14 cellular contexts compared by ENCODE assay signal in genomic region chr12:46560078-46560477, GRCh38.
A peak's percentile ranks its signal among the peaks of the same experiment; 100 is the strongest.
DNase-seq lines count a peak whose midpoint lies in the region; ATAC-seq and TF ChIP-seq lines count a peak whose summit lies in the region.
"Had no signal": no experiment of that assay in that cellular context is flagged by ENCODE, and none has a peak within 500 bp of the region (broad histone marks: within the 10 kb centered on the region; RNA-seq: fewer than 3 reads in every experiment).

No MANE protein-coding gene starts in this region.

- H3F3A ChIP-seq in MM.1S (ENCODE audit: insufficient read depth, low read length): peaks cover 17% of the 10 kb centered on the region

- H3K9ac ChIP-seq in MM.1S (ENCODE audit: low read length) (no peak overlapping the region), mesenchymal stem cell (ENCODE audit: low read length) (peak overlapping the region; percentile 50)
- H3K9ac ChIP-seq: BLaER1 had no signal

- H3K4me2 ChIP-seq in MM.1S (ENCODE audit: low read depth, low read length) (0 out of 2 replicates have a peak overlapping the region, but pooled peaks have one; percentile 44), mesenchymal stem cell (ENCODE audit: low read length, poor library complexity, severe bottlenecking) (no peak overlapping the region)
- H3K4me2 ChIP-seq: BLaER1 had no signal

- no peak overlapping the region for H2AK5ac ChIP-seq in mesenchymal stem cell (ENCODE audit: low read length, severe bottlenecking)

- H2AFZ ChIP-seq in MM.1S (ENCODE audit: low read length): no peak overlapping the region
- H2AFZ ChIP-seq in mesenchymal stem cell (ENCODE audit: low read depth, low read length): peak overlapping the region; percentile 39

- H3K4me1 Mint-ChIP-seq in activated T-helper 1 cell treated with anti-CD3 and anti-CD28 coated beads, Interleukin-12 subunit alpha, Interleukin-12 subunit beta, Interleukin-2, Interleukin-4 antibody, amounts not matched to agents 30 ng/mL and 10 ng/mL and 1 ng/mL, durations not matched to agents 14 hours and 24 hours and 36 hours (ENCODE audit: low read depth): peaks cover 32% of the 10 kb centered on the region

- H4K20me1 ChIP-seq in MM.1S (ENCODE audit: insufficient read depth, low read length): no peaks in the 10 kb centered on the region
- H4K20me1 ChIP-seq: BLaER1 had no signal

- TF ChIP-seq EP300 in suprapubic skin (IDR thresholded peaks at IDR 0.05): no peak

- H3K4me3 ChIP-seq in MM.1S (ENCODE audit: low read length) (no peak overlapping the region), mesenchymal stem cell (ENCODE audit: insufficient read depth in 1 of 2, low read depth in 1 of 2, low read length in 2 of 2) (no peak overlapping the region), suprapubic skin (no peak overlapping the region)
- H3K4me3 ChIP-seq: BLaER1 had no signal

- TF ChIP-seq CTCF in MM.1S (IDR thresholded peaks at IDR 0.05; ENCODE audit: low read length): no peak
- no peak for TF ChIP-seq CTCF in suprapubic skin (IDR thresholded peaks at IDR 0.05)

- whole genome bisulfite sequencing in mesenchymal stem cell: 95% methylated on average over 2 of the region's 2 CpGs
- 33% methylated on average over 2 of the region's 2 CpGs for WGBS in suprapubic skin

- TF ChIP-seq POLR2A in suprapubic skin (IDR thresholded peaks at IDR 0.05): no peak

- no peak for ATAC-seq in GM18517 (IDR thresholded peaks at IDR 0.05; ENCODE audit: unreplicated experiment)
- ATAC-seq: SK-N-SH treated with all-trans-retinoic acid at 6 μM for 48 hours had no signal

- H3K79me1 ChIP-seq in mesenchymal stem cell (replicated peaks; ENCODE audit: low read length, poor library complexity, severe bottlenecking): peaks cover 3% of the 10 kb centered on the region

- H3K4ac ChIP-seq in mesenchymal stem cell (ENCODE audit: low read depth in 1 of 2, low read length in 2 of 2): no peak overlapping the region

- no peak overlapping the region for H3K23ac ChIP-seq in mesenchymal stem cell (ENCODE audit: low read length in 2 of 2)

- H3K4me3 Mint-ChIP-seq in activated T-helper 1 cell treated with anti-CD3 and anti-CD28 coated beads, Interleukin-12 subunit alpha, Interleukin-12 subunit beta, Interleukin-2, Interleukin-4 antibody, amounts not matched to agents 30 ng/mL and 10 ng/mL and 1 ng/mL, durations not matched to agents 14 hours and 24 hours and 36 hours: no peak overlapping the region

- no peak overlapping the region for H2BK5ac ChIP-seq in mesenchymal stem cell (ENCODE audit: low read depth, low read length, poor library complexity, severe bottlenecking)

- peak overlapping the region; percentile 24 for H3K27ac Mint-ChIP-seq in activated T-helper 1 cell treated with anti-CD3 and anti-CD28 coated beads, Interleukin-12 subunit alpha, Interleukin-12 subunit beta, Interleukin-2, Interleukin-4 antibody, amounts not matched to agents 30 ng/mL and 10 ng/mL and 1 ng/mL, durations not matched to agents 14 hours and 24 hours and 36 hours

- peaks cover 8% of the 10 kb centered on the region for H3K36me3 Mint-ChIP-seq in activated T-helper 1 cell treated with anti-CD3 and anti-CD28 coated beads, Interleukin-12 subunit alpha, Interleukin-12 subunit beta, Interleukin-2, Interleukin-4 antibody, amounts not matched to agents 30 ng/mL and 10 ng/mL and 1 ng/mL, durations not matched to agents 14 hours and 24 hours and 36 hours (ENCODE audit: low read depth)

- H3K14ac ChIP-seq in mesenchymal stem cell (ENCODE audit: low read length in 2 of 2): no peak overlapping the region

- no peak overlapping the region for H2BK15ac ChIP-seq in mesenchymal stem cell (ENCODE audit: low read depth, poor library complexity, severe bottlenecking)

- H3K79me2 ChIP-seq in MM.1S (ENCODE audit: low read length): no peaks in the 10 kb centered on the region

- no peak overlapping the region for H2BK120ac ChIP-seq in mesenchymal stem cell (ENCODE audit: low read depth, low read length)

- no peak overlapping the region for H4K91ac ChIP-seq in mesenchymal stem cell (ENCODE audit: low read length)

- peak overlapping the region in 1 of 2 experiments; percentile 22 for H3K18ac ChIP-seq in mesenchymal stem cell (ENCODE audit: low read depth in 1 of 2, low read length in 2 of 2)

- peaks cover 19% of the 10 kb centered on the region for H3K9me3 Mint-ChIP-seq in activated T-helper 1 cell treated with anti-CD3 and anti-CD28 coated beads, Interleukin-12 subunit alpha, Interleukin-12 subunit beta, Interleukin-2, Interleukin-4 antibody, amounts not matched to agents 30 ng/mL and 10 ng/mL and 1 ng/mL, durations not matched to agents 14 hours and 24 hours and 36 hours

- no peak overlapping the region for H4K8ac ChIP-seq in mesenchymal stem cell (ENCODE audit: low read length)

- no peaks in the 10 kb centered on the region; the same call in 1 of the 2 replicates for H3K9me3 ChIP-seq in MM.1S (replicated peaks; ENCODE audit: insufficient read depth, low read length)
- H3K9me3 ChIP-seq in mesenchymal stem cell (ENCODE audit: control insufficient read depth, low read length): peaks cover 9% of the 10 kb centered on the region
- peaks cover 1% of the 10 kb centered on the region for H3K9me3 ChIP-seq in suprapubic skin
- H3K9me3 ChIP-seq: BLaER1 had no signal

- H2BK12ac ChIP-seq in mesenchymal stem cell (ENCODE audit: low read length in 2 of 2): peak overlapping the region in 1 of 2 experiments; percentile 42

- no peaks in the 10 kb centered on the region for H3K27me3 Mint-ChIP-seq in activated T-helper 1 cell treated with anti-CD3 and anti-CD28 coated beads, Interleukin-12 subunit alpha, Interleukin-12 subunit beta, Interleukin-2, Interleukin-4 antibody, amounts not matched to agents 30 ng/mL and 10 ng/mL and 1 ng/mL, durations not matched to agents 14 hours and 24 hours and 36 hours (ENCODE audit: insufficient read depth)

- no peaks in the 10 kb centered on the region for H3K36me3 ChIP-seq in MM.1S (replicated peaks; ENCODE audit: insufficient read depth, low read length)
- no peaks in the 10 kb centered on the region for H3K36me3 ChIP-seq in mesenchymal stem cell (ENCODE audit: control insufficient read depth in 1 of 2, insufficient read depth in 2 of 2, low read depth in 1 of 2, low read length in 2 of 2)
- H3K36me3 ChIP-seq in suprapubic skin: no peaks in the 10 kb centered on the region
- H3K36me3 ChIP-seq: BLaER1 had no signal

- H3K4me1 ChIP-seq in MM.1S (ENCODE audit: low read length) (peaks cover 41% of the 10 kb centered on the region), mesenchymal stem cell (ENCODE audit: control insufficient read depth, insufficient read depth, low read depth, low read length) (no peaks in the 10 kb centered on the region), suprapubic skin (peaks cover 72% of the 10 kb centered on the region)
- H3K4me1 ChIP-seq: BLaER1 had no signal

- no peaks in the 10 kb centered on the region for H3K27me3 ChIP-seq in MM.1S (replicated peaks; ENCODE audit: insufficient read depth, low read length)
- no peaks in the 10 kb centered on the region for H3K27me3 ChIP-seq in mesenchymal stem cell (ENCODE audit: control insufficient read depth in 1 of 2, insufficient read depth in 1 of 2, low read length in 2 of 2)
- no peaks in the 10 kb centered on the region for H3K27me3 ChIP-seq in suprapubic skin
- H3K27me3 ChIP-seq: BLaER1 had no signal

- no peak for DNase-seq in MM.1S
- DNase-seq in activated T-helper 1 cell treated with anti-CD3 and anti-CD28 coated beads, Interleukin-12 subunit alpha, Interleukin-12 subunit beta, Interleukin-2, Interleukin-4 antibody, amounts not matched to agents 30 ng/mL and 10 ng/mL and 1 ng/mL, durations not matched to agents 14 hours and 24 hours and 36 hours (ENCODE audit: low spot score): no peak
- DNase-seq in mesenchymal stem cell: no peak
- DNase-seq in suprapubic skin (ENCODE audit: low spot score in 2 of 2): no peak
- DNase-seq in NCI-H226: no peak
- DNase-seq in AG20443 (ENCODE audit: low spot score): no peak
- DNase-seq: amniotic stem cell, KBM-7, NCI-H1417, NCI-H345, nucleus accumbens had no signal

- no peaks in the 10 kb centered on the region for H3K9me2 ChIP-seq in MM.1S (replicated peaks; ENCODE audit: insufficient read depth, low read length)

- H3K27ac ChIP-seq in MM.1S (ENCODE audit: low read length) (no peak overlapping the region), mesenchymal stem cell (ENCODE audit: low read length, poor library complexity, severe bottlenecking) (no peak overlapping the region), suprapubic skin (peak overlapping the region; percentile 82)
- H3K27ac ChIP-seq: BLaER1 had no signal

- intact Hi-C loops in activated T-helper 1 cell treated with anti-CD3 and anti-CD28 coated beads, Interleukin-12 subunit alpha, Interleukin-12 subunit beta, Interleukin-2, Interleukin-4 antibody, amounts not matched to agents 30 ng/mL and 10 ng/mL and 1 ng/mL, durations not matched to agents 14 hours and 24 hours and 36 hours (cut with micrococcal nuclease): no loop called here
